ENCODE assay signal across 4 cellular contexts in genomic region chr21:17238468-17238867, GRCh38.
A peak's percentile ranks its signal among the peaks of the same experiment; 100 is the strongest.
TF ChIP-seq lines count a peak whose summit lies in the region.

No MANE protein-coding gene starts in this region.

TF ChIP-seq in HepG2, 621 proteins besides CTCF, POLR2A, EP300 and RAD21:
- no peak for TF ChIP-seq MTA3 (CRISPR knock-in tag; IDR thresholded peaks at IDR 0.05)
- TF ChIP-seq MAFF (IDR thresholded peaks at IDR 0.05; ENCODE audit: low read depth, low read length), result peak; percentile 68
- TF ChIP-seq HOMEZ (CRISPR knock-in tag; IDR thresholded peaks at IDR 0.05; ENCODE audit: low read depth), result no peak
- no peak for TF ChIP-seq ZSCAN21 (CRISPR knock-in tag; IDR thresholded peaks at IDR 0.05; ENCODE audit: borderline replicate concordance)
- TF ChIP-seq MAFK (conservative IDR thresholded peaks at IDR 0.05 in 1 of 2, IDR thresholded peaks at IDR 0.05 in 1 of 2; ENCODE audit: low read length in 2 of 2), result peak; percentile 58 to 80
- TF ChIP-seq ZNF33A (CRISPR knock-in tag; IDR thresholded peaks at IDR 0.05; ENCODE audit: borderline replicate concordance), result no peak
- no peak for TF ChIP-seq TSC22D2 (CRISPR knock-in tag; IDR thresholded peaks at IDR 0.05; ENCODE audit: borderline replicate concordance)
- TF ChIP-seq PTBP1 (IDR thresholded peaks at IDR 0.05; ENCODE audit: low read depth, low read length, poor library complexity, severe bottlenecking), result no peak

TF ChIP-seq in A549, 52 proteins besides CTCF, POLR2A, EP300 and RAD21:
- TF ChIP-seq MYC (IDR thresholded peaks at IDR 0.05; ENCODE audit: borderline replicate concordance, low read length) (no peak), MAFK (IDR thresholded peaks at IDR 0.05; ENCODE audit: partially characterized antibody) (peak; percentile 21), MAX (IDR thresholded peaks at IDR 0.05) (no peak), HOXB5 (CRISPR knock-in tag; IDR thresholded peaks at IDR 0.05) (no peak), HOXA7 (CRISPR knock-in tag; IDR thresholded peaks at IDR 0.05) (no peak), JUNB (IDR thresholded peaks at IDR 0.05) (no peak)

TF ChIP-seq in IMR-90, 13 proteins besides CTCF, POLR2A, EP300 and RAD21:
- TF ChIP-seq USF2 (IDR thresholded peaks at IDR 0.05; ENCODE audit: low read depth, low read length) (no peak), MAZ (IDR thresholded peaks at IDR 0.05; ENCODE audit: borderline replicate concordance, low read depth, low read length) (no peak), MAFK (IDR thresholded peaks at IDR 0.05; ENCODE audit: low read depth, low read length) (peak; percentile 63; the same call in 1 of the 2 replicates), MXI1 (IDR thresholded peaks at IDR 0.05; ENCODE audit: borderline replicate concordance, low read depth, low read length) (no peak), BHLHE40 (IDR thresholded peaks at IDR 0.05; ENCODE audit: low read depth, low read length) (no peak), FOS (IDR thresholded peaks at IDR 0.05; ENCODE audit: low read depth, low read length) (no peak), CEBPB (IDR thresholded peaks at IDR 0.05; ENCODE audit: low read depth, low read length) (no peak)

TF ChIP-seq in K562, 482 proteins besides CTCF, POLR2A, EP300 and RAD21:
- TF ChIP-seq CEBPB (tag; IDR thresholded peaks at IDR 0.05) (no peak), ZNF445 (CRISPR knock-in tag; IDR thresholded peaks at IDR 0.05; ENCODE audit: low read depth) (no peak), ZKSCAN3 (CRISPR knock-in tag; IDR thresholded peaks at IDR 0.05) (no peak), TFAM (CRISPR knock-in tag; conservative IDR thresholded peaks at IDR 0.05) (no peak), ATF2 (CRISPR knock-in tag; IDR thresholded peaks at IDR 0.05) (no peak), PREB (CRISPR knock-in tag; IDR thresholded peaks at IDR 0.05) (no peak), NFXL1 (CRISPR knock-in tag; IDR thresholded peaks at IDR 0.05) (no peak), RBM15 (IDR thresholded peaks at IDR 0.05; ENCODE audit: insufficient read depth, low read length) (no peak), MAZ (CRISPR knock-in tag; conservative IDR thresholded peaks at IDR 0.05 in 1 of 2, IDR thresholded peaks at IDR 0.05 in 1 of 2) (no peak), ZC3H11A (IDR thresholded peaks at IDR 0.05; ENCODE audit: low read depth, low read length) (no peak), RBFOX2 (IDR thresholded peaks at IDR 0.05; ENCODE audit: low read depth, low read length) (no peak), KLF6 (CRISPR knock-in tag; IDR thresholded peaks at IDR 0.05; ENCODE audit: borderline replicate concordance) (no peak), MAFF (IDR thresholded peaks at IDR 0.05; ENCODE audit: low read length) (0 out of 2 replicates have a peak, but pooled peaks have one; percentile 2), CHD1 (IDR thresholded peaks at IDR 0.05; ENCODE audit: low read length) (no peak), L3MBTL2 (IDR thresholded peaks at IDR 0.05) (no peak), ZNF551 (CRISPR knock-in tag; IDR thresholded peaks at IDR 0.05) (no peak), ZBTB11 (CRISPR knock-in tag; IDR thresholded peaks at IDR 0.05) (no peak), MGA (IDR thresholded peaks at IDR 0.05) (no peak), ZNF316 (IDR thresholded peaks at IDR 0.05) (peak; percentile 4; the same call in 1 of the 2 replicates), MAFG (tag; conservative IDR thresholded peaks at IDR 0.05) (0 out of 2 replicates have a peak, but pooled peaks have one; percentile 6)
